Comparison of ENCODE assay signal across 11 cellular contexts in the genomic region with DNA sequence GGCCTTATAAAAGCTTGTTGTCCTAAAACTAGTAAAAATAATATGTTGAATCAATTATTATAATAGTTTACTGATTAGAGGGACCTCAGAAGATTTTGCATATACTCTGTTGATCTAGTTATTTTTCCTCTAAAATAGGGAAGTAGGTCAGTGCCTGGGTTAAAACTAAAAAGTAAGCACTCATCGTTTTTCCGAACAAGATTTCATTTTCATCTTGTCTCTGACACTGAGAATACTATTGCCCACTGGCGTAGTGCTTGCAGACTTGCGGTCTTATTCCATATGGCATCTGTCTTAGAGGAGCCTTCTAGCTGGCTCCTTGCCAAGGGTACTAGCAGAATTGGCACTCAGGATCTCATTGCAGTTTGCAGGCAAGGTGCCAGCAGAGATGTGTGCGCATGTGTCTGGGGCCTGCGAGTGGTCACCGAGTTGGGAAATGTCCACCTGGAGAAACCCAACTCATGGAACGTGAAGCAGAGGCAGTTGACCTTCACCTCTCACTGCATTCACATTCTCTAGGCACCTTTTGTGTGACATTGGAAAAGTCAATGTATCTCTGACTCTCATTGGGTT.
A peak's percentile ranks its signal among the peaks of the same experiment; 100 is the strongest.
DNase-seq lines count a peak whose midpoint lies in the region; ATAC-seq and TF ChIP-seq lines count a peak whose summit lies in the region.
"Had no signal": no experiment of that assay in that cellular context is flagged by ENCODE, and none has a peak within 500 bp of the region (broad histone marks: within the 10 kb centered on the region; RNA-seq: fewer than 3 reads in every experiment).

No MANE protein-coding gene starts in this region.

- H3K9me3 ChIP-seq in body of pancreas (no peaks in the 10 kb centered on the region), suprapubic skin (no peaks in the 10 kb centered on the region), MG63 (no peaks in the 10 kb centered on the region)

- H3K4me1 ChIP-seq in body of pancreas (peaks cover 12% of the 10 kb centered on the region), suprapubic skin (peaks cover 39% of the 10 kb centered on the region)
- H3K4me1 ChIP-seq: foreskin keratinocyte had no signal

- H3K36me3 ChIP-seq in body of pancreas (replicated peaks in 1 of 2; ENCODE audit: insufficient read depth in 1 of 2, low read depth in 2 of 2), result no peaks in the 10 kb centered on the region
- no peaks in the 10 kb centered on the region for H3K36me3 ChIP-seq in suprapubic skin
- H3K36me3 ChIP-seq in MG63, result no peaks in the 10 kb centered on the region

- DNase-seq in activated naive CD4-positive, alpha-beta T cell treated with Interleukin-2 at 50 U/mL for 16 hours, result no peak
- DNase-seq in NCI-H524 treated with DMSO at 0.1 percent for 48 hours (lab: John Stamatoyannopoulos, UW), result peak; percentile 2
- peak in 3 of 4 donors; percentile 23 to 67 (median 35) for DNase-seq in body of pancreas
- DNase-seq in suprapubic skin (ENCODE audit: low spot score in 2 of 2), result no peak
- no peak for DNase-seq in MG63
- DNase-seq: activated CD8-positive, alpha-beta memory T cell treated with anti-CD3 and anti-CD28 coated beads, Interleukin-2, amount 50 U/mL, for 4 hours; foreskin keratinocyte; NCI-H1105 treated with DMSO at 0.1 percent for 48 hours had no signal

- H3K4me3 ChIP-seq in body of pancreas (no peak overlapping the region), suprapubic skin (no peak overlapping the region), MG63 (no peak overlapping the region)

- no peak for ATAC-seq in body of pancreas
- no peak for ATAC-seq in GM21423 (IDR thresholded peaks at IDR 0.05; ENCODE audit: unreplicated experiment)
- ATAC-seq in GM21717 (IDR thresholded peaks at IDR 0.05; ENCODE audit: unreplicated experiment), result no peak
- ATAC-seq: foreskin keratinocyte had no signal

- no peaks in the 10 kb centered on the region for H3K36me3 Mint-ChIP-seq in activated naive CD4-positive, alpha-beta T cell treated with anti-CD3 and anti-CD28 coated beads, Interleukin-2, amount 50 U/mL, for 24 hours

- TF ChIP-seq POLR2A in body of pancreas (IDR thresholded peaks at IDR 0.05) (no peak), suprapubic skin (IDR thresholded peaks at IDR 0.05) (no peak)

- no peaks in the 10 kb centered on the region for H3K9me3 Mint-ChIP-seq in activated naive CD4-positive, alpha-beta T cell treated with anti-CD3 and anti-CD28 coated beads, Interleukin-2, amount 50 U/mL, for 24 hours

- intact Hi-C loops in body of pancreas (cut with DNase I), result no loop called here

- 71 to 92% methylated on average over 8 of the region's 8 CpGs for WGBS in body of pancreas, 2 donors
- WGBS in suprapubic skin, result 80% methylated on average over 8 of the region's 8 CpGs

- H3K27me3 Mint-ChIP-seq in activated naive CD4-positive, alpha-beta T cell treated with anti-CD3 and anti-CD28 coated beads, Interleukin-2, amount 50 U/mL, for 24 hours, result no peaks in the 10 kb centered on the region

- no peak for TF ChIP-seq EP300 in suprapubic skin (IDR thresholded peaks at IDR 0.05)

- peak overlapping the region; percentile 98 for H3K27ac Mint-ChIP-seq in activated naive CD4-positive, alpha-beta T cell treated with anti-CD3 and anti-CD28 coated beads, Interleukin-2, amount 50 U/mL, for 24 hours

- TF ChIP-seq CTCF in body of pancreas (IDR thresholded peaks at IDR 0.05), result no peak
- TF ChIP-seq CTCF in suprapubic skin (IDR thresholded peaks at IDR 0.05), result no peak

- H3K4me3 Mint-ChIP-seq in activated naive CD4-positive, alpha-beta T cell treated with anti-CD3 and anti-CD28 coated beads, Interleukin-2, amount 50 U/mL, for 24 hours, result no peak overlapping the region

- H3K27me3 ChIP-seq in body of pancreas, result no peaks in the 10 kb centered on the region
- H3K27me3 ChIP-seq in suprapubic skin, result peaks cover 3% of the 10 kb centered on the region
- H3K27me3 ChIP-seq in MG63, result no peaks in the 10 kb centered on the region; the same call in 1 of the 2 replicates

- peaks cover 84% of the 10 kb centered on the region for H3K4me1 Mint-ChIP-seq in activated naive CD4-positive, alpha-beta T cell treated with anti-CD3 and anti-CD28 coated beads, Interleukin-2, amount 50 U/mL, for 24 hours

- H3K27ac ChIP-seq in body of pancreas (peak overlapping the region in 1 of 4 donors; percentile 22), suprapubic skin (peak overlapping the region; percentile 22)
- H3K27ac ChIP-seq: foreskin keratinocyte had no signal

Comparison
In these comparisons a context has a peak if more than half of its experiments do, and no peak if none do; other contexts are left out.
1. DNase-seq: peak in NCI-H524 treated with DMSO at 0.1 percent for 48 hours (single experiment) and body of pancreas (3 of 4); none in activated naive CD4-positive, alpha-beta T cell treated with Interleukin-2 at 50 U/mL for 16 hours (single experiment), suprapubic skin (0 of 2) and MG63 (single experiment).